Comparison of ENCODE assay signal across 16 cellular contexts in the genomic region with DNA sequence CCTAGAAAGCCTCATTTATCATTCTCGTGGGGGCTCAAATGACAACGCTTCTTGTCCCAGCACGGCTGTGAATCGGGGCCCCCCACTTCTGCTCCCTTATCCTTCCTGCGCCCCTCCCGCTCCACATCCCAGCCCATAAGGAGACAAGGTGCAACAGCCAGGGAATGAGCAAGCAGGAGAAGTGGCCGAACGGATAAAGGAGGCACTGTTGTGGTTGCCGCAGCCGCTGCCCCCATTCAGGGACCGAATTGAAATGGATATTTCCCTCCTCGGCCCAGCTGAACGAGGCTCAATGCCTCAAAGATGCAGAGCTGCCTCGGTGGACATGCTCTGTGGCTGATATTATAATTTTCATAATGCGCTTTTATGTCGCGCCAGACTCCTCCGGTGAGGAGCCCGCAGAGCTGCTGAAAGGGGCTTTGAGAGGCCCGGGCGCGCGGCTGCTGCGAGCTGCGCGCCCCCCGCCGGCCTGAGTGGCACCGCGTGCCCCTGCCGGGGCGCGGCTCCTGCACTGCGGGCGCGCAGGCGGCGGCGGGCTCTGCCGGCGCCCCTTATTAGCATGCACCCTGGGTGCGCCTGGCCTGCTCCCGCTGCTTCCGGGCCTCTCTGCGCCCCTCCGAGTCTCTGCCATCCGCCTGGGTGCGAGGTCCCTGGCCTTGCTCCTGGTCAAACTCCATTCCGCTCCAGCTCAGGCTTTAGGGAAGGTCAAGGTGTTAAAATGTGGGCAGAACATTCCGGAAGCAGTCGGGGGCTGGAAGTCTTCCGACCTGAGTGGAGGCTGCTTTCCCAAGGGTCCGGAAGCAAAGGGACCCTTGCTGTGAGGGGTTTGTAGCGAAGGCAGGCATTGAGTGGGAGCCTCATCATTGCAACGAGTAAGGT.
A peak's percentile ranks its signal among the peaks of the same experiment; 100 is the strongest.
DNase-seq lines count a peak whose midpoint lies in the region; ATAC-seq and TF ChIP-seq lines count a peak whose summit lies in the region.
"Had no signal": no experiment of that assay in that cellular context is flagged by ENCODE, and none has a peak within 500 bp of the region (broad histone marks: within the 10 kb centered on the region; RNA-seq: fewer than 3 reads in every experiment).

No MANE protein-coding gene starts in this region.

- no peak for TF ChIP-seq POLR2A in esophagus muscularis mucosa (IDR thresholded peaks at IDR 0.05; ENCODE audit: low read depth)

- no peak for TF ChIP-seq EP300 in esophagus muscularis mucosa (IDR thresholded peaks at IDR 0.05)

- no peaks in the 10 kb centered on the region for H3K36me3 ChIP-seq in HUES6 (ENCODE audit: control insufficient read depth, insufficient read depth, low read length)
- H3K36me3 ChIP-seq in esophagus muscularis mucosa, result no peaks in the 10 kb centered on the region
- H3K36me3 ChIP-seq in neuron (ENCODE audit: insufficient read depth, low read length), result no peaks in the 10 kb centered on the region
- H3K36me3 ChIP-seq: vagina had no signal

- peak overlapping the region; percentile 48 for H2AFZ ChIP-seq in neuron (ENCODE audit: low read depth, low read length)

- DNase-seq in NCI-H1417 (lab: John Stamatoyannopoulos, UW) (peak in 2 of 3 experiments; percentile 21 to 40), NCI-H1417 treated with DMSO at 0.1 percent for 48 hours (lab: John Stamatoyannopoulos, UW) (no peak), esophagus muscularis mucosa (ENCODE audit: extremely low spot score) (no peak), HCEC 1CT (no peak)
- no peak for DNase-seq in central memory CD4-positive, alpha-beta T cell
- DNase-seq: cortex of kidney, foreskin melanocyte, left cardiac atrium, occipital lobe, Right ventricle myocardium superior had no signal

- H3K9me3 ChIP-seq in HUES6 (ENCODE audit: control insufficient read depth, insufficient read depth, low read depth, low read length) (no peaks in the 10 kb centered on the region), esophagus muscularis mucosa (no peaks in the 10 kb centered on the region), neuron (ENCODE audit: low read length) (peaks cover 3% of the 10 kb centered on the region)
- H3K9me3 ChIP-seq: A549, vagina had no signal

- intact Hi-C loops in esophagus muscularis mucosa (cut with DNase I), result no loop called here

- ATAC-seq in HG03378 (IDR thresholded peaks at IDR 0.05; ENCODE audit: unreplicated experiment), result no peak
- ATAC-seq: A549 had no signal

- no peak overlapping the region for H3K9ac ChIP-seq in HUES6 (ENCODE audit: low read length)

- H3K4me3 ChIP-seq in HUES6 (ENCODE audit: low read depth, low read length) (peak overlapping the region; percentile 53), esophagus muscularis mucosa (peak overlapping the region in 3 of 4 donors; percentile 17 to 25 (median 17)), neuron (ENCODE audit: low read length) (peak overlapping the region; percentile 32)
- H3K4me3 ChIP-seq: A549, vagina had no signal

- H3K4me1 ChIP-seq in HUES6 (ENCODE audit: control insufficient read depth, insufficient read depth, low read length) (peaks cover 34% of the 10 kb centered on the region), esophagus muscularis mucosa (peaks cover 10 to 24% (median 19%) of the 10 kb centered on the region in 4 donors), neuron (ENCODE audit: insufficient read depth, low read length) (peaks cover 15% of the 10 kb centered on the region)
- H3K4me1 ChIP-seq: A549, vagina had no signal

- TF ChIP-seq CTCF in esophagus muscularis mucosa (IDR thresholded peaks at IDR 0.05), result no peak

- H3K27ac ChIP-seq in HUES6 (ENCODE audit: low read depth, low read length) (no peak overlapping the region), esophagus muscularis mucosa (replicated peaks in 1 of 4) (no peak overlapping the region)
- H3K27ac ChIP-seq: A549, HL-60, vagina had no signal

- peaks cover 97% of the 10 kb centered on the region for H3K27me3 ChIP-seq in HUES6 (ENCODE audit: control insufficient read depth, insufficient read depth, low read length)
- peaks cover 0 to 61% (median 27%) of the 10 kb centered on the region in 4 donors for H3K27me3 ChIP-seq in esophagus muscularis mucosa
- H3K27me3 ChIP-seq in neuron (ENCODE audit: insufficient read depth, low read length), result peaks cover 81% of the 10 kb centered on the region

- WGBS in esophagus muscularis mucosa, result 11% methylated on average over 23 of the region's 55 CpGs

Comparison
In these comparisons a context has a peak if more than half of its experiments do, and no peak if none do; other contexts are left out.
1. DNase-seq: peak in NCI-H1417 (2 of 3); none in NCI-H1417 treated with DMSO at 0.1 percent for 48 hours (single experiment), esophagus muscularis mucosa (single experiment), HCEC 1CT (single experiment) and central memory CD4-positive, alpha-beta T cell (single experiment).
2. Peak in every context shown above with its lines, with median percentiles within 50 percentile points of each other: H3K4me3 ChIP-seq.